ENCODE assay signal across 19 cellular contexts in genomic region chr9:109241931-109242330, GRCh38.
DNase-seq lines count a peak whose midpoint lies in the region; ATAC-seq and TF ChIP-seq lines count a peak whose summit lies in the region.
"Had no signal": no experiment of that assay in that cellular context is flagged by ENCODE, and none has a peak within 500 bp of the region (broad histone marks: within the 10 kb centered on the region; RNA-seq: fewer than 3 reads in every experiment).

No MANE protein-coding gene starts in this region.

- H3K9me3 Mint-ChIP-seq in immature natural killer cell: peaks cover 0 to 2% (median 0%) of the 10 kb centered on the region in 6 donors

- no peak overlapping the region for H3K4me3 Mint-ChIP-seq in immature natural killer cell
- H3K4me3 Mint-ChIP-seq: B cell had no signal

- no peak for TF ChIP-seq CTCF in right atrium auricular region (IDR thresholded peaks at IDR 0.05)
- TF ChIP-seq CTCF in omental fat pad (IDR thresholded peaks at IDR 0.05): no peak

- H3K27ac ChIP-seq in right atrium auricular region (no peak overlapping the region), subcutaneous abdominal adipose tissue (ENCODE audit: low read depth, low read length) (peak overlapping the region; percentile 66)
- H3K27ac ChIP-seq: KMS-11 had no signal

- H3K4me3 ChIP-seq in right atrium auricular region: no peak overlapping the region
- H3K4me3 ChIP-seq in subcutaneous abdominal adipose tissue (ENCODE audit: low read depth in 1 of 5, low read length in 5 of 5): no peak overlapping the region

- peaks cover 7 to 9% (median 8%) of the 10 kb centered on the region in 3 donors for H3K27me3 Mint-ChIP-seq in immature natural killer cell (ENCODE audit: low read depth in 3 of 3)

- ATAC-seq in left cardiac atrium (no peak), omental fat pad (ENCODE audit: low FRiP score) (no peak), HG02678 (IDR thresholded peaks at IDR 0.05; ENCODE audit: unreplicated experiment) (no peak)
- ATAC-seq: HCT116 had no signal

- H3K27ac Mint-ChIP-seq in immature natural killer cell: no peak overlapping the region
- H3K27ac Mint-ChIP-seq: B cell had no signal

- intact Hi-C loops in left cardiac atrium (cut with DNase I): loop anchor here in 1 of 2 donors (2.0 kb wide), 1 partner anchor 83 kb away; no protein-coding TSS in a partner anchor

- no peak overlapping the region for H3K9ac ChIP-seq in subcutaneous abdominal adipose tissue (ENCODE audit: low read length in 5 of 5)
- H3K9ac ChIP-seq: KMS-11 had no signal

- no peaks in the 10 kb centered on the region for H3K36me3 Mint-ChIP-seq in immature natural killer cell

- peaks cover 0 to 12% of the 10 kb centered on the region in 2 donors for H3K4me1 ChIP-seq in right atrium auricular region
- peaks cover 0 to 25% (median 8%) of the 10 kb centered on the region in 5 donors for H3K4me1 ChIP-seq in subcutaneous abdominal adipose tissue (ENCODE audit: control insufficient read depth in 5 of 5, insufficient read depth in 5 of 5, low read length in 5 of 5)

- H3K9me3 ChIP-seq in right atrium auricular region (no peaks in the 10 kb centered on the region), subcutaneous abdominal adipose tissue (ENCODE audit: control insufficient read depth in 5 of 5, low read length in 5 of 5) (no peaks in the 10 kb centered on the region)

- no peaks in the 10 kb centered on the region for H3K4me1 Mint-ChIP-seq in immature natural killer cell
- H3K4me1 Mint-ChIP-seq: B cell had no signal

- H3K36me3 ChIP-seq in right atrium auricular region (no peaks in the 10 kb centered on the region), subcutaneous abdominal adipose tissue (ENCODE audit: control insufficient read depth in 5 of 5, insufficient read depth in 5 of 5, low read length in 5 of 5) (peaks cover 0 to 10% (median 4%) of the 10 kb centered on the region in 5 donors)

- peak; percentile 71 for DNase-seq in left cardiac atrium
- no peak for DNase-seq in right atrium auricular region (ENCODE audit: low spot score)
- DNase-seq in ELF-1 (ENCODE audit: low read depth, low spot score): peak; percentile 24
- peak; percentile 30 for DNase-seq in cerebellar cortex (ENCODE audit: low spot score)
- DNase-seq in omental fat pad (ENCODE audit: low spot score): no peak
- DNase-seq in immature natural killer cell: no peak
- DNase-seq: DND-41, IMR-90, NCI-H1105, NCI-H2029 treated with DMSO at 0.1 percent for 48 hours, NCI-H226, NCI-H510A treated with DMSO at 0.1 percent for 48 hours, OCI-M1, SHP77 had no signal

- H3K27me3 ChIP-seq in right atrium auricular region (no peaks in the 10 kb centered on the region), subcutaneous abdominal adipose tissue (ENCODE audit: control insufficient read depth in 5 of 5, insufficient read depth in 4 of 5, low read length in 5 of 5) (no peaks in the 10 kb centered on the region)

Comparison
In these comparisons a context has a peak if more than half of its experiments do, and no peak if none do; other contexts are left out.
1. DNase-seq: peak in left cardiac atrium (single experiment), ELF-1 (single experiment) and cerebellar cortex (single experiment); none in right atrium auricular region (single experiment), omental fat pad (single experiment) and immature natural killer cell (0 of 3).